Comparison of ENCODE assay signal across 1 cellular context in genomic region chr1:29171089-29171488, GRCh38.
TF ChIP-seq lines count a peak whose summit lies in the region.

No MANE protein-coding gene starts in this region.

TF ChIP-seq in HEK293, 187 proteins besides CTCF, POLR2A, EP300 and RAD21 (continued from another document and continues in another):
- TF ChIP-seq PRDM2 (tag by site-specific recombination; IDR thresholded peaks at IDR 0.05; ENCODE audit: borderline replicate concordance) (no peak), ZNF341 (tag by site-specific recombination; IDR thresholded peaks at IDR 0.05; ENCODE audit: low read depth) (0 out of 2 replicates have a peak, but pooled peaks have one; percentile 29), PRDM6 (tag by site-specific recombination; IDR thresholded peaks at IDR 0.05) (peak; percentile 56), ZNF114 (tag by site-specific recombination; IDR thresholded peaks at IDR 0.05) (no peak), KLF10 (tag by site-specific recombination; IDR thresholded peaks at IDR 0.05) (no peak), ZNF423 (tag by site-specific recombination; IDR thresholded peaks at IDR 0.05) (peak; percentile 57), KLF16 (tag by site-specific recombination; IDR thresholded peaks at IDR 0.05) (no peak), ZBTB48 (tag by site-specific recombination; IDR thresholded peaks at IDR 0.05) (no peak), ZBTB49 (tag by site-specific recombination; IDR thresholded peaks at IDR 0.05; ENCODE audit: low read depth) (no peak), GLI2 (tag by site-specific recombination; IDR thresholded peaks at IDR 0.05; ENCODE audit: borderline replicate concordance, low read depth) (no peak), ZNF398 (tag by site-specific recombination; IDR thresholded peaks at IDR 0.05) (no peak), INSM2 (tag by site-specific recombination; IDR thresholded peaks at IDR 0.05) (peak; percentile 90), SCRT1 (tag by site-specific recombination; IDR thresholded peaks at IDR 0.05; ENCODE audit: borderline replicate concordance) (no peak; the same call in 1 of the 2 replicates), ZNF610 (tag by site-specific recombination; IDR thresholded peaks at IDR 0.05; ENCODE audit: borderline replicate concordance) (0 out of 2 replicates have a peak, but pooled peaks have one; percentile 40), ZFP37 (tag by site-specific recombination; IDR thresholded peaks at IDR 0.05) (no peak), ZNF529 (tag by site-specific recombination; IDR thresholded peaks at IDR 0.05; ENCODE audit: insufficient replicate concordance) (no peak), ZNF335 (tag by site-specific recombination; conservative IDR thresholded peaks at IDR 0.05) (0 out of 2 replicates have a peak, but pooled peaks have one; percentile 11), ZNF585B (tag by site-specific recombination; IDR thresholded peaks at IDR 0.05) (no peak), SP3 (tag by site-specific recombination; IDR thresholded peaks at IDR 0.05) (no peak), ZBTB6 (tag by site-specific recombination; IDR thresholded peaks at IDR 0.05) (no peak), SCRT2 (tag by site-specific recombination; IDR thresholded peaks at IDR 0.05) (no peak), ZNF792 (tag by site-specific recombination; IDR thresholded peaks at IDR 0.05) (no peak), YY1 (tag by site-specific recombination; IDR thresholded peaks at IDR 0.05) (no peak), ZNF843 (tag by site-specific recombination; IDR thresholded peaks at IDR 0.05) (peak; percentile 79), ZSCAN5A (tag by site-specific recombination; IDR thresholded peaks at IDR 0.05) (no peak), ZBTB17 (tag by site-specific recombination; IDR thresholded peaks at IDR 0.05) (0 out of 2 replicates have a peak, but pooled peaks have one; percentile 32), PATZ1 (tag by site-specific recombination; IDR thresholded peaks at IDR 0.05) (no peak), REPIN1 (tag by site-specific recombination; IDR thresholded peaks at IDR 0.05; ENCODE audit: low read depth) (no peak), OSR2 (tag by site-specific recombination; IDR thresholded peaks at IDR 0.05) (peak; percentile 89), ZNF449 (tag by site-specific recombination; IDR thresholded peaks at IDR 0.05) (no peak), ZNF677 (tag by site-specific recombination; IDR thresholded peaks at IDR 0.05) (no peak), ZXDB (tag by site-specific recombination; IDR thresholded peaks at IDR 0.05) (peak; percentile 66), ZNF704 (tag by site-specific recombination; IDR thresholded peaks at IDR 0.05) (no peak)
